Comparison of ENCODE assay signal across 1 cellular context in the genomic region with DNA sequence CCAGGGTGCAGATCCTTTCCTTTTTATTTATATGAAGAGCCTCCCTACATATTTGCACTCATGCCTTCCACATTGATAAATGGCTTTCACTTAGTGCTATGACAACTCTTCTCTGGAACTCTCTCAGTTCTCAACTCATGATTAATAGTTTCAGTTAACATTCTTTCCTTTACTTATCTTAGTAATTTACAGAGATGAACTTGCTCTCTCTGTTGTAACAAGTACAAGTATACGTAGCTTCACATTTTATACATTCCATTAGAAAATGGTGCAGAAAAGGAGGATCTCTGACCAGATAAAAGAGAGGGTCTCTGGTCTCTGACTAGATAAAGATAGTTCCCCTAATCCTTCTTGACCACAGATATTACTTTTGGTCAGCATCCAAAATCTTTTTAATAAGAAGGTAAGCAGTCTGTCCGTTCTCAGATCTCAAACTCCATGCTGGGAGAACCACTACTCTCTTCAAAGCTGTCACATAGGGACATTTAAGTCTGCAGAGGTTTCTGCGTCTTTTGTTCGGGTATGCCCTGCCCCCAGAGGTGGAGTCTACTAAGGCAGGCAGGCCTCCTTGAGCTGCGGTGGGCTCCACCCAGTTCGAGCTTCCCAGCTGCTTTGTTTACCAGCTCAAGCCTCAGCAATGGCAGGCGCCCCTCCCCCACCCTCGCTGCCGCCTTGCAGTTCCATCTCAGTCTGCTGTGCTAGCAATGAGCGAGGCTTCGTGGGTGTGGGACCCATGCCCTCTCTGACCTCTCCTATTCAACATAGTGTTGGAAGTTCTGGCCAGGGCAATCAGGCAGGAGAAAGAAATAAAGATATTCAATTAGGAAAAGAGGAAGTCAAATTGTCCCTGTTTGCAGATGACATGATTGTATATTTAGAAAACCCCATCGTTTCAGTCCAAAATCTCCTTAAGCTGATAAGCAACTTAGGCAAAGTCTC.
A peak's percentile ranks its signal among the peaks of the same experiment; 100 is the strongest.
TF ChIP-seq lines count a peak whose summit lies in the region.

No MANE protein-coding gene starts in this region.

TF ChIP-seq in H1, 55 proteins besides CTCF, POLR2A, EP300 and RAD21 (continued from another document):
- TF ChIP-seq, protein P1, sequence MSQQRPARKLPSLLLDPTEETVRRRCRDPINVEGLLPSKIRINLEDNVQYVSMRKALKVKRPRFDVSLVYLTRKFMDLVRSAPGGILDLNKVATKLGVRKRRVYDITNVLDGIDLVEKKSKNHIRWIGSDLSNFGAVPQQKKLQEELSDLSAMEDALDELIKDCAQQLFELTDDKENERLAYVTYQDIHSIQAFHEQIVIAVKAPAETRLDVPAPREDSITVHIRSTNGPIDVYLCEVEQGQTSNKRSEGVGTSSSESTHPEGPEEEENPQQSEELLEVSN (IDR thresholded peaks at IDR 0.05) = peak; percentile 19; the same call in 1 of the 2 replicates
- TF ChIP-seq YY1 (IDR thresholded peaks at IDR 0.05; ENCODE audit: low read depth, low read length) (peak; percentile 65; the same call in 1 of the 2 replicates), TEAD4 (IDR thresholded peaks at IDR 0.05; ENCODE audit: low read depth, low read length) (0 out of 2 replicates have a peak, but pooled peaks have one; percentile 13), RBBP5 (IDR thresholded peaks at IDR 0.05; ENCODE audit: borderline replicate concordance, low read depth, low read length) (peak; percentile 74; the same call in 1 of the 2 replicates), NANOG (IDR thresholded peaks at IDR 0.05; ENCODE audit: insufficient read depth, low read depth, low read length, poor library complexity, severe bottlenecking) (peak; percentile 28), POLR2AphosphoS5 (IDR thresholded peaks at IDR 0.05; ENCODE audit: low read depth, low read length) (peak; percentile 52; the same call in 1 of the 2 replicates), TAF1 (IDR thresholded peaks at IDR 0.05; ENCODE audit: low read depth, low read length) (peak; percentile 50; the same call in 1 of the 2 replicates)
- TF ChIP-seq, protein P2, sequence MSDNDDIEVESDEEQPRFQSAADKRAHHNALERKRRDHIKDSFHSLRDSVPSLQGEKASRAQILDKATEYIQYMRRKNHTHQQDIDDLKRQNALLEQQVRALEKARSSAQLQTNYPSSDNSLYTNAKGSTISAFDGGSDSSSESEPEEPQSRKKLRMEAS (IDR thresholded peaks at IDR 0.05) = peak; percentile 51; the same call in 1 of the 2 replicates
